ENCODE assay signal across 1 cellular context in genomic region chr18:48896875-48897511, GRCh38.
TF ChIP-seq lines count a peak whose summit lies in the region.

No MANE protein-coding gene starts in this region.

TF ChIP-seq in K562, 482 proteins besides CTCF, POLR2A, EP300 and RAD21 (continued from another document and continues in another):
- TF ChIP-seq, protein P1, sequence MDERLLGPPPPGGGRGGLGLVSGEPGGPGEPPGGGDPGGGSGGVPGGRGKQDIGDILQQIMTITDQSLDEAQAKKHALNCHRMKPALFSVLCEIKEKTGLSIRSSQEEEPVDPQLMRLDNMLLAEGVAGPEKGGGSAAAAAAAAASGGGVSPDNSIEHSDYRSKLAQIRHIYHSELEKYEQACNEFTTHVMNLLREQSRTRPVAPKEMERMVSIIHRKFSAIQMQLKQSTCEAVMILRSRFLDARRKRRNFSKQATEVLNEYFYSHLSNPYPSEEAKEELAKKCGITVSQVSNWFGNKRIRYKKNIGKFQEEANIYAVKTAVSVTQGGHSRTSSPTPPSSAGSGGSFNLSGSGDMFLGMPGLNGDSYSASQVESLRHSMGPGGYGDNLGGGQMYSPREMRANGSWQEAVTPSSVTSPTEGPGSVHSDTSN (CRISPR knock-in tag; IDR thresholded peaks at IDR 0.05; ENCODE audit: low read depth): no peak
- TF ChIP-seq, protein P1 (tag; conservative IDR thresholded peaks at IDR 0.05; ENCODE audit: low read depth): peak; percentile 26; the same call in 1 of the 2 replicates
- no peak for TF ChIP-seq ZNF133 (CRISPR knock-in tag; IDR thresholded peaks at IDR 0.05)
- TF ChIP-seq, protein P2, sequence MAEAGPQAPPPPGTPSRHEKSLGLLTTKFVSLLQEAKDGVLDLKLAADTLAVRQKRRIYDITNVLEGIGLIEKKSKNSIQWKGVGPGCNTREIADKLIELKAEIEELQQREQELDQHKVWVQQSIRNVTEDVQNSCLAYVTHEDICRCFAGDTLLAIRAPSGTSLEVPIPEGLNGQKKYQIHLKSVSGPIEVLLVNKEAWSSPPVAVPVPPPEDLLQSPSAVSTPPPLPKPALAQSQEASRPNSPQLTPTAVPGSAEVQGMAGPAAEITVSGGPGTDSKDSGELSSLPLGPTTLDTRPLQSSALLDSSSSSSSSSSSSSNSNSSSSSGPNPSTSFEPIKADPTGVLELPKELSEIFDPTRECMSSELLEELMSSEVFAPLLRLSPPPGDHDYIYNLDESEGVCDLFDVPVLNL (CRISPR knock-in tag; IDR thresholded peaks at IDR 0.05; ENCODE audit: low read depth): no peak
- TF ChIP-seq TEAD4 (IDR thresholded peaks at IDR 0.05; ENCODE audit: low read length): peak; percentile 59; the same call in 1 of the 2 replicates
- no peak for TF ChIP-seq TEAD4 (CRISPR knock-in tag; IDR thresholded peaks at IDR 0.05; ENCODE audit: borderline replicate concordance)
- peak; percentile 88; the same call in 1 of the 2 replicates for TF ChIP-seq LCOR (CRISPR knock-in tag; IDR thresholded peaks at IDR 0.05)
- TF ChIP-seq CBX8 (IDR thresholded peaks at IDR 0.05; ENCODE audit: borderline replicate concordance, extremely low read depth, low read depth, low read length, poor library complexity, severe bottlenecking): no peak
- TF ChIP-seq WHSC1 (IDR thresholded peaks at IDR 0.05; ENCODE audit: low read length): no peak
- TF ChIP-seq SREBF2 (CRISPR knock-in tag; IDR thresholded peaks at IDR 0.05): no peak
- TF ChIP-seq CBX2 (IDR thresholded peaks at IDR 0.05; ENCODE audit: insufficient read depth, low read length, poor library complexity, severe bottlenecking): no peak
- peak; percentile 5 for TF ChIP-seq ZFP36 (IDR thresholded peaks at IDR 0.05; ENCODE audit: low read depth, low read length, partially characterized antibody)
- no peak for TF ChIP-seq MAFK (IDR thresholded peaks at IDR 0.05; ENCODE audit: low read length)
- TF ChIP-seq MYNN (IDR thresholded peaks at IDR 0.05): no peak
- TF ChIP-seq MYNN (CRISPR knock-in tag; IDR thresholded peaks at IDR 0.05): no peak
- no peak for TF ChIP-seq HNRNPH1 (optimal IDR thresholded peaks at IDR 0.05; ENCODE audit: low read depth, low read length)
- TF ChIP-seq ZBTB2 (IDR thresholded peaks at IDR 0.05): no peak
- no peak for TF ChIP-seq THRAP3 (IDR thresholded peaks at IDR 0.05; ENCODE audit: borderline replicate concordance)
- TF ChIP-seq BDP1 (IDR thresholded peaks at IDR 0.05; ENCODE audit: insufficient read depth, insufficient read length): no peak
- TF ChIP-seq ZFX (CRISPR knock-in tag; IDR thresholded peaks at IDR 0.05): peak; percentile 79
- TF ChIP-seq TBP (optimal IDR thresholded peaks at IDR 0.05; ENCODE audit: low read depth, low read length): peak; percentile 21
- TF ChIP-seq PHF8 (IDR thresholded peaks at IDR 0.05; ENCODE audit: borderline replicate concordance, low read length): peak; percentile 25; the same call in 1 of the 2 replicates
- TF ChIP-seq ZNF23 (CRISPR knock-in tag; IDR thresholded peaks at IDR 0.05): no peak
- TF ChIP-seq GATAD2A (IDR thresholded peaks at IDR 0.05): no peak
- no peak for TF ChIP-seq SMARCE1 (IDR thresholded peaks at IDR 0.05)
- peak; percentile 62; the same call in 1 of the 2 replicates for TF ChIP-seq CREM (IDR thresholded peaks at IDR 0.05; ENCODE audit: low read depth)
- TF ChIP-seq, protein P3, sequence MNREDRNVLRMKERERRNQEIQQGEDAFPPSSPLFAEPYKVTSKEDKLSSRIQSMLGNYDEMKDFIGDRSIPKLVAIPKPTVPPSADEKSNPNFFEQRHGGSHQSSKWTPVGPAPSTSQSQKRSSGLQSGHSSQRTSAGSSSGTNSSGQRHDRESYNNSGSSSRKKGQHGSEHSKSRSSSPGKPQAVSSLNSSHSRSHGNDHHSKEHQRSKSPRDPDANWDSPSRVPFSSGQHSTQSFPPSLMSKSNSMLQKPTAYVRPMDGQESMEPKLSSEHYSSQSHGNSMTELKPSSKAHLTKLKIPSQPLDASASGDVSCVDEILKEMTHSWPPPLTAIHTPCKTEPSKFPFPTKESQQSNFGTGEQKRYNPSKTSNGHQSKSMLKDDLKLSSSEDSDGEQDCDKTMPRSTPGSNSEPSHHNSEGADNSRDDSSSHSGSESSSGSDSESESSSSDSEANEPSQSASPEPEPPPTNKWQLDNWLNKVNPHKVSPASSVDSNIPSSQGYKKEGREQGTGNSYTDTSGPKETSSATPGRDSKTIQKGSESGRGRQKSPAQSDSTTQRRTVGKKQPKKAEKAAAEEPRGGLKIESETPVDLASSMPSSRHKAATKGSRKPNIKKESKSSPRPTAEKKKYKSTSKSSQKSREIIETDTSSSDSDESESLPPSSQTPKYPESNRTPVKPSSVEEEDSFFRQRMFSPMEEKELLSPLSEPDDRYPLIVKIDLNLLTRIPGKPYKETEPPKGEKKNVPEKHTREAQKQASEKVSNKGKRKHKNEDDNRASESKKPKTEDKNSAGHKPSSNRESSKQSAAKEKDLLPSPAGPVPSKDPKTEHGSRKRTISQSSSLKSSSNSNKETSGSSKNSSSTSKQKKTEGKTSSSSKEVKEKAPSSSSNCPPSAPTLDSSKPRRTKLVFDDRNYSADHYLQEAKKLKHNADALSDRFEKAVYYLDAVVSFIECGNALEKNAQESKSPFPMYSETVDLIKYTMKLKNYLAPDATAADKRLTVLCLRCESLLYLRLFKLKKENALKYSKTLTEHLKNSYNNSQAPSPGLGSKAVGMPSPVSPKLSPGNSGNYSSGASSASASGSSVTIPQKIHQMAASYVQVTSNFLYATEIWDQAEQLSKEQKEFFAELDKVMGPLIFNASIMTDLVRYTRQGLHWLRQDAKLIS (CRISPR knock-in tag; IDR thresholded peaks at IDR 0.05): peak; percentile 27; the same call in 1 of the 2 replicates
- TF ChIP-seq, protein P4, sequence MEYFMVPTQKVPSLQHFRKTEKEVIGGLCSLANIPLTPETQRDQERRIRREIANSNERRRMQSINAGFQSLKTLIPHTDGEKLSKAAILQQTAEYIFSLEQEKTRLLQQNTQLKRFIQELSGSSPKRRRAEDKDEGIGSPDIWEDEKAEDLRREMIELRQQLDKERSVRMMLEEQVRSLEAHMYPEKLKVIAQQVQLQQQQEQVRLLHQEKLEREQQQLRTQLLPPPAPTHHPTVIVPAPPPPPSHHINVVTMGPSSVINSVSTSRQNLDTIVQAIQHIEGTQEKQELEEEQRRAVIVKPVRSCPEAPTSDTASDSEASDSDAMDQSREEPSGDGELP (CRISPR knock-in tag; IDR thresholded peaks at IDR 0.05; ENCODE audit: borderline replicate concordance): peak; percentile 89
- no peak for TF ChIP-seq MEF2A (IDR thresholded peaks at IDR 0.05; ENCODE audit: control insufficient read depth, low read depth, low read length)
- peak; percentile 55; the same call in 1 of the 2 replicates for TF ChIP-seq GABPB1 (CRISPR knock-in tag; IDR thresholded peaks at IDR 0.05)
- no peak for TF ChIP-seq POLR2AphosphoS2 (IDR thresholded peaks at IDR 0.05; ENCODE audit: low read length)
- 0 out of 2 replicates have a peak, but pooled peaks have one; percentile 23 for TF ChIP-seq ELF1 (tag; IDR thresholded peaks at IDR 0.05)
- TF ChIP-seq, protein P5, sequence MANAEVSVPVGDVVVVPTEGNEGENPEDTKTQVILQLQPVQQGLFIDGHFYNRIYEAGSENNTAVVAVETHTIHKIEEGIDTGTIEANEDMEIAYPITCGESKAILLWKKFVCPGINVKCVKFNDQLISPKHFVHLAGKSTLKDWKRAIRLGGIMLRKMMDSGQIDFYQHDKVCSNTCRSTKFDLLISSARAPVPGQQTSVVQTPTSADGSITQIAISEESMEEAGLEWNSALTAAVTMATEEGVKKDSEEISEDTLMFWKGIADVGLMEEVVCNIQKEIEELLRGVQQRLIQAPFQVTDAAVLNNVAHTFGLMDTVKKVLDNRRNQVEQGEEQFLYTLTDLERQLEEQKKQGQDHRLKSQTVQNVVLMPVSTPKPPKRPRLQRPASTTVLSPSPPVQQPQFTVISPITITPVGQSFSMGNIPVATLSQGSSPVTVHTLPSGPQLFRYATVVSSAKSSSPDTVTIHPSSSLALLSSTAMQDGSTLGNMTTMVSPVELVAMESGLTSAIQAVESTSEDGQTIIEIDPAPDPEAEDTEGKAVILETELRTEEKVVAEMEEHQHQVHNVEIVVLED (CRISPR knock-in tag; IDR thresholded peaks at IDR 0.05): no peak
- no peak for TF ChIP-seq FOXP1 (CRISPR knock-in tag; IDR thresholded peaks at IDR 0.05)
- TF ChIP-seq, protein P6, sequence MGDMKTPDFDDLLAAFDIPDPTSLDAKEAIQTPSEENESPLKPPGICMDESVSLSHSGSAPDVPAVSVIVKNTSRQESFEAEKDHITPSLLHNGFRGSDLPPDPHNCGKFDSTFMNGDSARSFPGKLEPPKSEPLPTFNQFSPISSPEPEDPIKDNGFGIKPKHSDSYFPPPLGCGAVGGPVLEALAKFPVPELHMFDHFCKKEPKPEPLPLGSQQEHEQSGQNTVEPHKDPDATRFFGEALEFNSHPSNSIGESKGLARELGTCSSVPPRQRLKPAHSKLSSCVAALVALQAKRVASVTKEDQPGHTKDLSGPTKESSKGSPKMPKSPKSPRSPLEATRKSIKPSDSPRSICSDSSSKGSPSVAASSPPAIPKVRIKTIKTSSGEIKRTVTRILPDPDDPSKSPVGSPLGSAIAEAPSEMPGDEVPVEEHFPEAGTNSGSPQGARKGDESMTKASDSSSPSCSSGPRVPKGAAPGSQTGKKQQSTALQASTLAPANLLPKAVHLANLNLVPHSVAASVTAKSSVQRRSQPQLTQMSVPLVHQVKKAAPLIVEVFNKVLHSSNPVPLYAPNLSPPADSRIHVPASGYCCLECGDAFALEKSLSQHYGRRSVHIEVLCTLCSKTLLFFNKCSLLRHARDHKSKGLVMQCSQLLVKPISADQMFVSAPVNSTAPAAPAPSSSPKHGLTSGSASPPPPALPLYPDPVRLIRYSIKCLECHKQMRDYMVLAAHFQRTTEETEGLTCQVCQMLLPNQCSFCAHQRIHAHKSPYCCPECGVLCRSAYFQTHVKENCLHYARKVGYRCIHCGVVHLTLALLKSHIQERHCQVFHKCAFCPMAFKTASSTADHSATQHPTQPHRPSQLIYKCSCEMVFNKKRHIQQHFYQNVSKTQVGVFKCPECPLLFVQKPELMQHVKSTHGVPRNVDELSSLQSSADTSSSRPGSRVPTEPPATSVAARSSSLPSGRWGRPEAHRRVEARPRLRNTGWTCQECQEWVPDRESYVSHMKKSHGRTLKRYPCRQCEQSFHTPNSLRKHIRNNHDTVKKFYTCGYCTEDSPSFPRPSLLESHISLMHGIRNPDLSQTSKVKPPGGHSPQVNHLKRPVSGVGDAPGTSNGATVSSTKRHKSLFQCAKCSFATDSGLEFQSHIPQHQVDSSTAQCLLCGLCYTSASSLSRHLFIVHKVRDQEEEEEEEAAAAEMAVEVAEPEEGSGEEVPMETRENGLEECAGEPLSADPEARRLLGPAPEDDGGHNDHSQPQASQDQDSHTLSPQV (IDR thresholded peaks at IDR 0.05): peak; percentile 28; the same call in 1 of the 2 replicates
- peak; percentile 35 for TF ChIP-seq CBFA2T2 (conservative IDR thresholded peaks at IDR 0.05)
- TF ChIP-seq SMC3 (conservative IDR thresholded peaks at IDR 0.05; ENCODE audit: insufficient read depth, low read depth, low read length): peak; percentile 38; the same call in 1 of the 2 replicates
- TF ChIP-seq, protein P7, sequence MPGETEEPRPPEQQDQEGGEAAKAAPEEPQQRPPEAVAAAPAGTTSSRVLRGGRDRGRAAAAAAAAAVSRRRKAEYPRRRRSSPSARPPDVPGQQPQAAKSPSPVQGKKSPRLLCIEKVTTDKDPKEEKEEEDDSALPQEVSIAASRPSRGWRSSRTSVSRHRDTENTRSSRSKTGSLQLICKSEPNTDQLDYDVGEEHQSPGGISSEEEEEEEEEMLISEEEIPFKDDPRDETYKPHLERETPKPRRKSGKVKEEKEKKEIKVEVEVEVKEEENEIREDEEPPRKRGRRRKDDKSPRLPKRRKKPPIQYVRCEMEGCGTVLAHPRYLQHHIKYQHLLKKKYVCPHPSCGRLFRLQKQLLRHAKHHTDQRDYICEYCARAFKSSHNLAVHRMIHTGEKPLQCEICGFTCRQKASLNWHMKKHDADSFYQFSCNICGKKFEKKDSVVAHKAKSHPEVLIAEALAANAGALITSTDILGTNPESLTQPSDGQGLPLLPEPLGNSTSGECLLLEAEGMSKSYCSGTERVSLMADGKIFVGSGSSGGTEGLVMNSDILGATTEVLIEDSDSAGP (CRISPR knock-in tag; IDR thresholded peaks at IDR 0.05): no peak
- peak; percentile 86; the same call in 1 of the 2 replicates for TF ChIP-seq KLF13 (tag; IDR thresholded peaks at IDR 0.05; ENCODE audit: borderline replicate concordance, low read depth)
- TF ChIP-seq FOXA3 (CRISPR knock-in tag; conservative IDR thresholded peaks at IDR 0.05 in 1 of 2, IDR thresholded peaks at IDR 0.05 in 1 of 2): peak in 1 of 2 experiments; percentile 20; a peak in 2 of 4 replicates
- TF ChIP-seq NFATC3 (IDR thresholded peaks at IDR 0.05): no peak
- TF ChIP-seq ESRRB (CRISPR knock-in tag; IDR thresholded peaks at IDR 0.05; ENCODE audit: borderline replicate concordance): no peak
- TF ChIP-seq ILK (tag; IDR thresholded peaks at IDR 0.05; ENCODE audit: borderline replicate concordance, low read depth): no peak
- TF ChIP-seq KHSRP (IDR thresholded peaks at IDR 0.05): no peak
- no peak for TF ChIP-seq BRCA1 (IDR thresholded peaks at IDR 0.05)
- TF ChIP-seq BRCA1 (CRISPR knock-in tag; IDR thresholded peaks at IDR 0.05): no peak
- TF ChIP-seq CBFA2T3 (IDR thresholded peaks at IDR 0.05): peak; percentile 40; the same call in 1 of the 2 replicates
- TF ChIP-seq ZBTB9 (CRISPR knock-in tag; IDR thresholded peaks at IDR 0.05): 0 out of 2 replicates have a peak, but pooled peaks have one; percentile 41
- TF ChIP-seq ZNF778 (CRISPR knock-in tag; IDR thresholded peaks at IDR 0.05): no peak
- peak; percentile 57 for TF ChIP-seq ATF7 (IDR thresholded peaks at IDR 0.05)
